Comparison of ENCODE assay signal across 11 cellular contexts in the genomic region with DNA sequence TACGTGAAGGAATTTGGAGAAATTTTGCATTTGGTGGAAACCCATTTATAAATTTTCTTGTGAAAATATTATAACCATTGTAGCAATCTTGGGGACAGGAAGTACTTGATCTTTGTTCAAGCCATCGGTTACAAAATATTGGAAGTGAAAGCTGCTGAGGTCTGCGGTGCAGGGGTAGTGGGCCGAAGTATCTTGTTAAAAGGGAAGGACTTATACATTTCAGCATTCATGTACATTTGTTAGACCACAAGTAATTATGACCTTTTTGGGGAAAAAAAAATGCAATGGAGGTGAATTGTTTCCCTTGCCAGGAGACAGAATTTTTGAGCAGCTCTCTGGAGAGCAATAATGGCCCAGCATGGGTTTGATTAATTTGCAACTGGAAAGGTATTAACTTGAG.
DNase-seq lines count a peak whose midpoint lies in the region; ATAC-seq and TF ChIP-seq lines count a peak whose summit lies in the region.
"Had no signal": no experiment of that assay in that cellular context is flagged by ENCODE, and none has a peak within 500 bp of the region (broad histone marks: within the 10 kb centered on the region; RNA-seq: fewer than 3 reads in every experiment).

No MANE protein-coding gene starts in this region.

- H3K4me3 ChIP-seq in MG63: no peak overlapping the region

- H3K27me3 ChIP-seq in MG63: no peaks in the 10 kb centered on the region

- no peaks in the 10 kb centered on the region for H3K9me3 ChIP-seq in MG63

- TF ChIP-seq CTCF in GM10248 (IDR thresholded peaks at IDR 0.05; ENCODE audit: control extremely low read depth, extremely low read depth, low read depth, missing control alignments): no peak

- peak; percentile 93 for ATAC-seq in GM19397 (IDR thresholded peaks at IDR 0.05; ENCODE audit: unreplicated experiment)
- ATAC-seq in HG03025 (IDR thresholded peaks at IDR 0.05; ENCODE audit: low FRiP score, unreplicated experiment): peak; percentile 91
- ATAC-seq: HCT116 had no signal

- H3K36me3 ChIP-seq in MG63: no peaks in the 10 kb centered on the region

- POLR2A ChIA-PET in GM10248 (lab: Yijun Ruan, JAX): no interaction called here

- CTCF ChIA-PET in GM10248 (lab: Yijun Ruan, JAX): interaction anchor here (1.3 to 2.5 kb wide), 2 partner anchors 12 to 15 kb away, joined by 6 to 9 read pairs; no protein-coding TSS in a partner anchor

- DNase-seq in GM10248 (ENCODE audit: extremely low spot score) (peak; percentile 57), NOMO-1 treated with DMSO at 0.1 percent for 48 hours (lab: John Stamatoyannopoulos, UW; ENCODE audit: unreplicated experiment) (peak; percentile 98), DMS53 (lab: John Stamatoyannopoulos, UW) (no peak), NCI-H345 treated with DMSO at 0.1 percent for 48 hours (lab: John Stamatoyannopoulos, UW; ENCODE audit: unreplicated experiment) (no peak), kidney tubule cell (ENCODE audit: low spot score) (no peak), MG63 (no peak)
- DNase-seq: activated CD4-positive, CD25-positive, alpha-beta regulatory T cell; NCI-H510A had no signal

Comparison
In these comparisons a context has a peak if more than half of its experiments do, and no peak if none do; other contexts are left out.
1. DNase-seq: peak in GM10248 (single experiment) and NOMO-1 treated with DMSO at 0.1 percent for 48 hours (single experiment); none in DMS53 (single experiment), NCI-H345 treated with DMSO at 0.1 percent for 48 hours (single experiment), kidney tubule cell (single experiment) and MG63 (single experiment).